18 cellular contexts compared by ENCODE assay signal in genomic region chr1:41850029-41850428, GRCh38.
DNase-seq lines count a peak whose midpoint lies in the region; ATAC-seq and TF ChIP-seq lines count a peak whose summit lies in the region.
"Had no signal": no experiment of that assay in that cellular context is flagged by ENCODE, and none has a peak within 500 bp of the region (broad histone marks: within the 10 kb centered on the region; RNA-seq: fewer than 3 reads in every experiment).

No MANE protein-coding gene starts in this region.

- H3K27ac Mint-ChIP-seq in activated CD4-positive, alpha-beta T cell treated with anti-CD3 and anti-CD28 coated beads, Interleukin-2, amount 10 ng/mL, durations not matched to agents 24 days and 14 days = no peak overlapping the region
- no peak overlapping the region for H3K27ac Mint-ChIP-seq in activated CD8-positive, alpha-beta T cell treated with anti-CD3 and anti-CD28 coated beads for 36 hours
- no peak overlapping the region for H3K27ac Mint-ChIP-seq in stimulated activated naive B cell treated with anti-CD40 and anti-IgM and Interleukin-4, amounts not matched to agents 10 μg/mL and 1 μg/mL and 100 μg/mL, for 72 hours

- peaks cover 21% of the 10 kb centered on the region for H3K36me3 Mint-ChIP-seq in activated CD4-positive, alpha-beta T cell treated with anti-CD3 and anti-CD28 coated beads, Interleukin-2, amount 10 ng/mL, durations not matched to agents 24 days and 14 days (ENCODE audit: low read depth)
- H3K36me3 Mint-ChIP-seq in activated CD8-positive, alpha-beta T cell treated with anti-CD3 and anti-CD28 coated beads for 36 hours (ENCODE audit: low read depth) = peaks cover 4% of the 10 kb centered on the region
- peaks cover 0 to 8% of the 10 kb centered on the region in 2 donors for H3K36me3 Mint-ChIP-seq in stimulated activated naive B cell treated with anti-CD40 and anti-IgM and Interleukin-4, amounts not matched to agents 10 μg/mL and 1 μg/mL and 100 μg/mL, for 72 hours

- POLR2A ChIA-PET in activated CD8-positive, alpha-beta T cell treated with anti-CD3 and anti-CD28 coated beads for 36 hours (lab: Charles Lee) = interaction anchor here (0.6 to 1.0 kb wide), 4 partner anchors 13 to 808 kb away, joined by 3 to 5 read pairs (median 3); partner anchors contain the start of gene PPIH

- CTCF ChIA-PET in activated CD8-positive, alpha-beta T cell treated with anti-CD3 and anti-CD28 coated beads for 36 hours (lab: Charles Lee) = interaction anchor here (2.1 kb wide), 1 partner anchor 276 kb away, joined by 5 read pairs; no protein-coding TSS in a partner anchor

- H3K4me1 Mint-ChIP-seq in activated CD4-positive, alpha-beta T cell treated with anti-CD3 and anti-CD28 coated beads, Interleukin-2, amount 10 ng/mL, durations not matched to agents 24 days and 14 days = peaks cover 44% of the 10 kb centered on the region
- H3K4me1 Mint-ChIP-seq in activated CD8-positive, alpha-beta T cell treated with anti-CD3 and anti-CD28 coated beads for 36 hours (ENCODE audit: low read depth) = peaks cover 40% of the 10 kb centered on the region
- peaks cover 21% of the 10 kb centered on the region in 2 donors for H3K4me1 Mint-ChIP-seq in stimulated activated naive B cell treated with anti-CD40 and anti-IgM and Interleukin-4, amounts not matched to agents 10 μg/mL and 1 μg/mL and 100 μg/mL, for 72 hours

- no peak overlapping the region for H3K4me3 ChIP-seq in Jurkat, Clone E6-1 (ENCODE audit: low read length)
- H3K4me3 ChIP-seq: A549, pancreas, upper lobe of right lung had no signal

- intact Hi-C loops in activated CD4-positive, alpha-beta T cell treated with anti-CD3 and anti-CD28 coated beads, Interleukin-2, amount 10 ng/mL, durations not matched to agents 24 days and 14 days (cut with micrococcal nuclease) = loop anchor here (1.0 kb wide), 1 partner anchor 12 kb away; no protein-coding TSS in a partner anchor
- intact Hi-C loops in activated CD8-positive, alpha-beta T cell treated with anti-CD3 and anti-CD28 coated beads for 36 hours (cut with micrococcal nuclease) = no loop called here

- H3K9me3 Mint-ChIP-seq in activated CD4-positive, alpha-beta T cell treated with anti-CD3 and anti-CD28 coated beads, Interleukin-2, amount 10 ng/mL, durations not matched to agents 24 days and 14 days = peaks cover 8% of the 10 kb centered on the region
- H3K9me3 Mint-ChIP-seq in activated CD8-positive, alpha-beta T cell treated with anti-CD3 and anti-CD28 coated beads for 36 hours = no peaks in the 10 kb centered on the region
- H3K9me3 Mint-ChIP-seq in stimulated activated naive B cell treated with anti-CD40 and anti-IgM and Interleukin-4, amounts not matched to agents 10 μg/mL and 1 μg/mL and 100 μg/mL, for 72 hours = peaks cover 6% of the 10 kb centered on the region in 2 donors

- peak; percentile 94 for ATAC-seq in activated CD8-positive, alpha-beta T cell treated with anti-CD3 and anti-CD28 coated beads for 36 hours
- ATAC-seq in HG03565 (IDR thresholded peaks at IDR 0.05; ENCODE audit: unreplicated experiment) = no peak
- no peak for ATAC-seq in stimulated activated naive B cell treated with anti-CD40 and anti-IgM and Interleukin-4, amounts not matched to agents 10 μg/mL and 1 μg/mL and 100 μg/mL, for 72 hours (replicated peaks)
- ATAC-seq: A549, pancreas, upper lobe of right lung had no signal

- no peak overlapping the region for H3K4me3 Mint-ChIP-seq in activated CD4-positive, alpha-beta T cell treated with anti-CD3 and anti-CD28 coated beads, Interleukin-2, amount 10 ng/mL, durations not matched to agents 24 days and 14 days
- H3K4me3 Mint-ChIP-seq in activated CD8-positive, alpha-beta T cell treated with anti-CD3 and anti-CD28 coated beads for 36 hours = no peak overlapping the region
- H3K4me3 Mint-ChIP-seq in stimulated activated naive B cell treated with anti-CD40 and anti-IgM and Interleukin-4, amounts not matched to agents 10 μg/mL and 1 μg/mL and 100 μg/mL, for 72 hours = no peak overlapping the region

- no peak for TF ChIP-seq CTCF in activated CD8-positive, alpha-beta T cell treated with anti-CD3 and anti-CD28 coated beads for 36 hours (IDR thresholded peaks at IDR 0.05)

- peak; percentile 74 for DNase-seq in activated CD4-positive, alpha-beta T cell treated with anti-CD3 and anti-CD28 coated beads, Interleukin-2, amount 10 ng/mL, durations not matched to agents 24 days and 14 days
- no peak for DNase-seq in activated CD4-positive, alpha-beta T cell treated with anti-CD3 and anti-CD28 coated beads for 4 hours
- DNase-seq in Jurkat, Clone E6-1 (ENCODE audit: low read depth, low spot score) = peak; percentile 33
- peak; percentile 73 for DNase-seq in activated CD8-positive, alpha-beta T cell treated with anti-CD3 and anti-CD28 coated beads for 36 hours
- DNase-seq in kidney tubule cell (ENCODE audit: low spot score) (peak; percentile 16), middle frontal gyrus (ENCODE audit: extremely low spot score, low spot score) (no peak)
- no peak for DNase-seq in stimulated activated naive B cell treated with anti-CD40 and anti-IgM and Interleukin-4, amounts not matched to agents 10 μg/mL and 1 μg/mL and 100 μg/mL, for 72 hours
- DNase-seq: C1 segment of cervical spinal cord; DMS79; KG1; NCI-H1105 treated with DMSO at 0.1 percent for 48 hours; NCI-H2171; pancreas; SK-N-SH; stimulated activated naive CD4-positive, alpha-beta T cell treated with Interleukin-2 at 50 U/mL for 16 hours; upper lobe of right lung had no signal

- no peaks in the 10 kb centered on the region for H3K27me3 Mint-ChIP-seq in activated CD4-positive, alpha-beta T cell treated with anti-CD3 and anti-CD28 coated beads, Interleukin-2, amount 10 ng/mL, durations not matched to agents 24 days and 14 days
- H3K27me3 Mint-ChIP-seq in activated CD8-positive, alpha-beta T cell treated with anti-CD3 and anti-CD28 coated beads for 36 hours = no peaks in the 10 kb centered on the region
- H3K27me3 Mint-ChIP-seq in stimulated activated naive B cell treated with anti-CD40 and anti-IgM and Interleukin-4, amounts not matched to agents 10 μg/mL and 1 μg/mL and 100 μg/mL, for 72 hours = no peaks in the 10 kb centered on the region

Comparison
In these comparisons a context has a peak if more than half of its experiments do, and no peak if none do; other contexts are left out.
1. DNase-seq: peak in activated CD4-positive, alpha-beta T cell treated with anti-CD3 and anti-CD28 coated beads, Interleukin-2, amount 10 ng/mL, durations not matched to agents 24 days and 14 days (single experiment), Jurkat, Clone E6-1 (single experiment), activated CD8-positive, alpha-beta T cell treated with anti-CD3 and anti-CD28 coated beads for 36 hours (single experiment) and kidney tubule cell (single experiment); none in activated CD4-positive, alpha-beta T cell treated with anti-CD3 and anti-CD28 coated beads for 4 hours (0 of 2), stimulated activated naive B cell treated with anti-CD40 and anti-IgM and Interleukin-4, amounts not matched to agents 10 μg/mL and 1 μg/mL and 100 μg/mL, for 72 hours (single experiment) and middle frontal gyrus (single experiment).